32 cellular contexts compared by ENCODE assay signal in the genomic region with DNA sequence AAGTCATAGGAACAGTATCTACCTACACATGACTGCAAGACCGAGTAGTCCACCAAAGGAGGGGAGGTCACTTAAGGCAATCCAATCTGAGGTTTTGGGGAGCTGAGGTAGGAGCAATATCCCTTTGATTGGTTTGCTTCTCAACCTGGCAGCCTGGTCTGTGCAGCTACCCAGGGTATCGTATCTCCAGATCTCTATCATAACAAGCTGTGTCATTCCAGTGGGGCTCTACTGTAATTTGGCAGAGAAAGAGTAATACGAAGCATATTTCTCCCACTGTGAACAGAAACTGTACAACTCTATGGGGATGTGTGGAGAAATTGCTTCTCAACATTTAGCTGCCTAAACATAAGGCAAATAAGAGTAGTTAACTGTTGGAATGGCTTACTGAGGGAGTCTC.
"Had no signal": no experiment of that assay in that cellular context is flagged by ENCODE, and none has a peak within 500 bp of the region (broad histone marks: within the 10 kb centered on the region; RNA-seq: fewer than 3 reads in every experiment).

No MANE protein-coding gene starts in this region.

- H3K9me3 ChIP-seq: adrenal gland, body of pancreas, breast epithelium had no signal

- H3K36me3 ChIP-seq: adrenal gland, brain microvascular endothelial cell, breast epithelium had no signal

- H3K27me3 ChIP-seq: adrenal gland, body of pancreas, brain microvascular endothelial cell, breast epithelium had no signal

- DNase-seq: activated B cell treated with CpG ODN at 0.5 μM for 24 hours; activated CD4-positive, alpha-beta memory T cell treated with anti-CD3 and anti-CD28 coated beads for 36 hours; activated CD4-positive, alpha-beta T cell treated with anti-CD3 and anti-CD28 coated beads for 4 hours; activated CD4-positive, alpha-beta T cell treated with anti-CD3 and anti-CD28 coated beads, Interleukin-2, amount 10 ng/mL, durations not matched to agents 24 days and 14 days; activated CD4-positive, alpha-beta T cell treated with anti-CD3 and anti-CD28 coated beads, Interleukin-2, amount 50 U/mL, for 1 hour; activated CD4-positive, alpha-beta T cell treated with anti-CD3 and anti-CD28 coated beads, Interleukin-2, amount 50 U/mL, for 4 hours; activated CD4-positive, CD25-positive, alpha-beta regulatory T cell treated with anti-CD3 and anti-CD28 coated beads, Interleukin-2, amount 50 U/mL, for 72 hours; activated CD8-positive, alpha-beta memory T cell treated with anti-CD3 and anti-CD28 coated beads, Interleukin-2, amount 50 U/mL, for 4 hours; activated CD8-positive, alpha-beta T cell treated with anti-CD3 and anti-CD28 coated beads for 36 hours; activated effector memory CD4-positive, alpha-beta T cell treated with anti-CD3 and anti-CD28 coated beads, Interleukin-2, amount 50 U/mL, for 16 hours; activated naive CD4-positive, alpha-beta T cell treated with anti-CD3 and anti-CD28 coated beads, Interleukin-2, amount 10 ng/mL, durations not matched to agents 7 days and 5 days; activated naive CD4-positive, alpha-beta T cell treated with Interleukin-2 at 50 U/mL for 16 hours; activated naive CD8-positive, alpha-beta T cell treated with anti-CD3 and anti-CD28 coated beads, Interleukin-2, amount 10 ng/mL, durations not matched to agents 7 days and 5 days; activated naive CD8-positive, alpha-beta T cell treated with anti-CD3 and anti-CD28 coated beads, Interleukin-2, amount 50 U/mL, for 24 hours; activated T-cell treated with anti-CD3 and anti-CD28 coated beads for 4 hours; activated T-cell treated with anti-CD3 and anti-CD28 coated beads, Interleukin-2, amount 50 U/mL, for 1 hour; activated T-cell treated with anti-CD3 and anti-CD28 coated beads, Interleukin-2, amount 50 U/mL, for 4 hours; activated T-cell treated with anti-CD3 and anti-CD28 coated beads, Interleukin-2, amount 50 U/mL, for 72 hours; adrenal gland; amniotic stem cell; aorta; body of pancreas; brain microvascular endothelial cell; central memory CD4-positive, alpha-beta T cell; T-helper 2 cell; T-helper 9 cell had no signal

- H3K4me3 ChIP-seq: adrenal gland, body of pancreas, breast epithelium had no signal

- H3K4me1 ChIP-seq: adrenal gland, breast epithelium had no signal

- ATAC-seq: activated CD8-positive, alpha-beta T cell treated with anti-CD3 and anti-CD28 coated beads for 36 hours; activated naive CD8-positive, alpha-beta T cell treated with anti-CD3 and anti-CD28 coated beads, Interleukin-2, amount 50 U/mL, for 24 hours; activated T-cell treated with anti-CD3 and anti-CD28 coated beads, Interleukin-2, amount 50 U/mL, for 4 hours; activated T-cell treated with anti-CD3 and anti-CD28 coated beads, Interleukin-2, amount 50 U/mL, for 72 hours; activated T-helper 17 cell treated with anti-CD3 and anti-CD28 coated beads, Interleukin-2, amount 50 U/mL, for 72 hours; body of pancreas had no signal

- FAIRE-seq: astrocyte, colon, TTC549 had no signal

- H3K27ac ChIP-seq: adrenal gland, body of pancreas, brain microvascular endothelial cell, breast epithelium, VCaP had no signal
